1 cellular context compared by ENCODE assay signal in genomic region chr5:151770383-151771258, GRCh38.
TF ChIP-seq lines count a peak whose summit lies in the region.

No MANE protein-coding gene starts in this region.

TF ChIP-seq in K562, 482 proteins besides CTCF, POLR2A, EP300 and RAD21 (continued from another document and continues in another):
- TF ChIP-seq ZNF445 (CRISPR knock-in tag; IDR thresholded peaks at IDR 0.05; ENCODE audit: low read depth) (no peak), NEUROD1 (IDR thresholded peaks at IDR 0.05; ENCODE audit: borderline replicate concordance, low read depth, low read length, partially characterized antibody) (no peak), ZFP1 (CRISPR knock-in tag; IDR thresholded peaks at IDR 0.05) (0 out of 2 replicates have a peak, but pooled peaks have one; percentile 13), CEBPG (CRISPR knock-in tag; IDR thresholded peaks at IDR 0.05) (no peak), CEBPG (tag; conservative IDR thresholded peaks at IDR 0.05 in 1 of 2, IDR thresholded peaks at IDR 0.05 in 1 of 2) (no peak), RBM39 (optimal IDR thresholded peaks at IDR 0.05; ENCODE audit: low read depth, low read length) (no peak), BMI1 (IDR thresholded peaks at IDR 0.05; ENCODE audit: low read length) (no peak), KAT8 (IDR thresholded peaks at IDR 0.05; ENCODE audit: low read depth) (no peak), PHF8 (IDR thresholded peaks at IDR 0.05; ENCODE audit: borderline replicate concordance, low read length) (peak; percentile 84), RFX5 (IDR thresholded peaks at IDR 0.05; ENCODE audit: low read depth, low read length) (no peak), IRF2 (CRISPR knock-in tag; IDR thresholded peaks at IDR 0.05) (no peak), NR0B1 (IDR thresholded peaks at IDR 0.05; ENCODE audit: partially characterized antibody) (no peak), HNRNPK (IDR thresholded peaks at IDR 0.05; ENCODE audit: low read depth, low read length, poor library complexity, severe bottlenecking) (no peak), POLR3G (IDR thresholded peaks at IDR 0.05; ENCODE audit: extremely low read depth, insufficient read length, insufficient replicate concordance) (no peak), BCL6 (CRISPR knock-in tag; IDR thresholded peaks at IDR 0.05) (no peak), POLR2AphosphoS2 (IDR thresholded peaks at IDR 0.05; ENCODE audit: low read length) (no peak), SFPQ (IDR thresholded peaks at IDR 0.05; ENCODE audit: low read depth, low read length) (no peak), CEBPB (tag; IDR thresholded peaks at IDR 0.05) (no peak), SP2 (IDR thresholded peaks at IDR 0.05; ENCODE audit: extremely low read depth, low read depth, low read length, poor library complexity, severe bottlenecking) (no peak), MCM5 (IDR thresholded peaks at IDR 0.05; ENCODE audit: low read depth) (no peak), TAL1 (IDR thresholded peaks at IDR 0.05) (no peak), ZBTB9 (CRISPR knock-in tag; IDR thresholded peaks at IDR 0.05) (peak; percentile 62; the same call in 1 of the 2 replicates), CCAR2 (IDR thresholded peaks at IDR 0.05; ENCODE audit: low read depth, low read length) (no peak), ZNF79 (CRISPR knock-in tag; IDR thresholded peaks at IDR 0.05; ENCODE audit: low read depth) (0 out of 2 replicates have a peak, but pooled peaks have one; percentile 57), SMC3 (conservative IDR thresholded peaks at IDR 0.05; ENCODE audit: insufficient read depth, low read depth, low read length) (no peak), CBFB (CRISPR knock-in tag; IDR thresholded peaks at IDR 0.05) (peak; percentile 64; the same call in 1 of the 2 replicates), MYBL2 (IDR thresholded peaks at IDR 0.05; ENCODE audit: low read depth) (no peak), MYBL2 (CRISPR knock-in tag; IDR thresholded peaks at IDR 0.05; ENCODE audit: borderline replicate concordance) (no peak), TEAD1 (CRISPR knock-in tag; IDR thresholded peaks at IDR 0.05) (0 out of 4 replicates have a peak, but pooled peaks of 1 of the 2 experiments have one; percentile 33), U2AF1 (optimal IDR thresholded peaks at IDR 0.05; ENCODE audit: low read depth, low read length) (no peak), ZNF57 (CRISPR knock-in tag; IDR thresholded peaks at IDR 0.05) (no peak), TEAD4 (IDR thresholded peaks at IDR 0.05; ENCODE audit: low read length) (no peak), TEAD4 (CRISPR knock-in tag; IDR thresholded peaks at IDR 0.05; ENCODE audit: borderline replicate concordance) (no peak; the same call in 1 of the 2 replicates), E2F1 (CRISPR knock-in tag; IDR thresholded peaks at IDR 0.05) (peak; percentile 35; the same call in 1 of the 2 replicates), ZNF354B (CRISPR knock-in tag; IDR thresholded peaks at IDR 0.05) (no peak), CBX3 (IDR thresholded peaks at IDR 0.05; ENCODE audit: borderline replicate concordance in 1 of 2, low read length in 2 of 2) (no peak), ZNF197 (CRISPR knock-in tag; IDR thresholded peaks at IDR 0.05; ENCODE audit: low read depth) (no peak), TAF1 (IDR thresholded peaks at IDR 0.05; ENCODE audit: control insufficient read depth, extremely low read depth, insufficient read depth, low read length, severe bottlenecking) (no peak), ARNT (IDR thresholded peaks at IDR 0.05) (no peak), HDAC2 (IDR thresholded peaks at IDR 0.05) (no peak), RNF219 (CRISPR knock-in tag; IDR thresholded peaks at IDR 0.05) (peak; percentile 34; the same call in 1 of the 2 replicates), ZBTB40 (IDR thresholded peaks at IDR 0.05) (peak; percentile 86), ZBTB40 (CRISPR knock-in tag; IDR thresholded peaks at IDR 0.05) (peak; percentile 52; the same call in 1 of the 2 replicates), MCM2 (IDR thresholded peaks at IDR 0.05; ENCODE audit: low read depth) (no peak), HEY1 (CRISPR knock-in tag; IDR thresholded peaks at IDR 0.05; ENCODE audit: borderline replicate concordance) (no peak), SMARCB1 (IDR thresholded peaks at IDR 0.05; ENCODE audit: insufficient read length, low read depth) (no peak), PTRF (tag; IDR thresholded peaks at IDR 0.05) (no peak), ZBTB12 (CRISPR knock-in tag; IDR thresholded peaks at IDR 0.05) (no peak), TAF15 (IDR thresholded peaks at IDR 0.05; ENCODE audit: low read depth, low read length) (no peak), SOX6 (IDR thresholded peaks at IDR 0.05) (0 out of 2 replicates have a peak, but pooled peaks have one; percentile 3), ZNF408 (CRISPR knock-in tag; IDR thresholded peaks at IDR 0.05; ENCODE audit: low read depth) (no peak), TBL1XR1 (IDR thresholded peaks at IDR 0.05; ENCODE audit: low read length in 2 of 2) (no peak), SREBF1 (IDR thresholded peaks at IDR 0.05; ENCODE audit: borderline replicate concordance, low read depth, low read length) (no peak), HIVEP1 (CRISPR knock-in tag; IDR thresholded peaks at IDR 0.05) (peak; percentile 28; the same call in 1 of the 2 replicates)
